ENCODE assay signal across 25 cellular contexts in genomic region chr6:67459556-67459955, GRCh38.
"Had no signal": no experiment of that assay in that cellular context is flagged by ENCODE, and none has a peak within 500 bp of the region (broad histone marks: within the 10 kb centered on the region; RNA-seq: fewer than 3 reads in every experiment).

No MANE protein-coding gene starts in this region.

- ATAC-seq: effector memory CD8-positive, alpha-beta T cell; gastrocnemius medialis; heart right ventricle; left cardiac atrium; left lung; left ventricle myocardium superior; lower lobe of right lung; mucosa of descending colon; naive thymus-derived CD8-positive, alpha-beta T cell had no signal

- H3K4me3 Mint-ChIP-seq: dendritic cell treated with granulocyte-macrophage colony-stimulating factor and Interleukin-4, amounts not matched to agents 40 ng/mL and 50 ng/mL, for 4 days; effector memory CD8-positive, alpha-beta T cell; endodermal cell; mesothelial cell of epicardium; naive B cell; naive thymus-derived CD8-positive, alpha-beta T cell had no signal

- H3K27me3 Mint-ChIP-seq: dendritic cell treated with granulocyte-macrophage colony-stimulating factor and Interleukin-4, amounts not matched to agents 40 ng/mL and 50 ng/mL, for 4 days; effector memory CD8-positive, alpha-beta T cell; naive B cell; naive thymus-derived CD8-positive, alpha-beta T cell had no signal

- H3K36me3 ChIP-seq: esophagus muscularis mucosa, gastrocnemius medialis, heart right ventricle, left lung, lower lobe of right lung had no signal

- H3K4me3 ChIP-seq: coronary artery, esophagus muscularis mucosa, gastrocnemius medialis, heart right ventricle, left lung, lower lobe of right lung, mucosa of descending colon had no signal

- H3K36me3 Mint-ChIP-seq: mesothelial cell of epicardium had no signal

- DNase-seq: effector CD8-positive, alpha-beta T cell; effector memory CD8-positive, alpha-beta T cell; endodermal cell; foreskin melanocyte; gastrocnemius medialis; glutamatergic neuron; head of caudate nucleus; heart right ventricle; hippocampal formation; left cardiac atrium; left lung; left ventricle myocardium superior; lower lobe of right lung; mesenchymal stem cell; mucosa of descending colon; naive B cell; naive thymus-derived CD8-positive, alpha-beta T cell had no signal

- H3K27ac ChIP-seq: coronary artery, esophagus muscularis mucosa, gastrocnemius medialis, heart right ventricle, left lung, lower lobe of right lung had no signal

- H3K27me3 ChIP-seq: esophagus muscularis mucosa, gastrocnemius medialis, heart right ventricle, left lung had no signal

- H3K4me1 Mint-ChIP-seq: endodermal cell; mesothelial cell of epicardium; naive B cell; naive thymus-derived CD8-positive, alpha-beta T cell had no signal

- H3K4me1 ChIP-seq: esophagus muscularis mucosa, gastrocnemius medialis, heart right ventricle, left lung, lower lobe of right lung had no signal

- FAIRE-seq: colon, endometrium, islet of Langerhans, keratinocyte had no signal

- H3K9me3 ChIP-seq: gastrocnemius medialis had no signal
